ENCODE assay signal across 9 cellular contexts in genomic region chr12:48296586-48297396, GRCh38.
DNase-seq lines count a peak whose midpoint lies in the region; ATAC-seq and TF ChIP-seq lines count a peak whose summit lies in the region.
"Had no signal": no experiment of that assay in that cellular context is flagged by ENCODE, and none has a peak within 500 bp of the region (broad histone marks: within the 10 kb centered on the region; RNA-seq: fewer than 3 reads in every experiment).

No MANE protein-coding gene starts in this region.

- no peaks in the 10 kb centered on the region for H3K4me1 ChIP-seq in KMS-11 (ENCODE audit: low read depth, poor library complexity, severe bottlenecking)
- H3K4me1 ChIP-seq: SJSA1 had no signal

- ATAC-seq in memory B cell (ENCODE audit: low read depth) (peak; percentile 42), GM19351 (IDR thresholded peaks at IDR 0.05; ENCODE audit: unreplicated experiment) (no peak), GM19324 (IDR thresholded peaks at IDR 0.05; ENCODE audit: low FRiP score, unreplicated experiment) (no peak)

- no peak overlapping the region for H3K27ac Mint-ChIP-seq in memory B cell

- peaks cover 6% of the 10 kb centered on the region for H3K27me3 Mint-ChIP-seq in memory B cell

- no peaks in the 10 kb centered on the region for H4K20me1 ChIP-seq in KMS-11 (ENCODE audit: insufficient read depth)

- H3K4me3 ChIP-seq in GM06990 (replicated peaks; ENCODE audit: low read depth, low read length) (no peak overlapping the region), KMS-11 (IDR thresholded peaks at IDR 0.05; ENCODE audit: insufficient read depth, low read depth, low read length) (no peak overlapping the region), epithelial cell of esophagus (ENCODE audit: low read length) (peak overlapping the region; percentile 53)
- H3K4me3 ChIP-seq: SJSA1 had no signal

- no peaks in the 10 kb centered on the region for H3K27me3 ChIP-seq in GM06990 (replicated peaks; ENCODE audit: control insufficient read depth, insufficient read depth, low read length)
- no peaks in the 10 kb centered on the region for H3K27me3 ChIP-seq in KMS-11 (ENCODE audit: insufficient read depth, low read depth)
- H3K27me3 ChIP-seq: SJSA1 had no signal

- no peaks in the 10 kb centered on the region for H3K36me3 Mint-ChIP-seq in memory B cell

- H3K4me2 ChIP-seq in KMS-11: no peak overlapping the region

- no peaks in the 10 kb centered on the region for H3K36me3 ChIP-seq in GM06990 (ENCODE audit: control insufficient read depth, insufficient read depth, low read length)
- no peaks in the 10 kb centered on the region for H3K36me3 ChIP-seq in KMS-11 (ENCODE audit: insufficient read depth)
- H3K36me3 ChIP-seq: SJSA1 had no signal

- no peaks in the 10 kb centered on the region for H3K9me3 Mint-ChIP-seq in memory B cell

- peaks cover 5% of the 10 kb centered on the region for H3K4me1 Mint-ChIP-seq in memory B cell

- no peaks in the 10 kb centered on the region for H3K79me2 ChIP-seq in KMS-11 (ENCODE audit: insufficient read depth, low read depth)

- H3K9ac ChIP-seq in KMS-11: no peak overlapping the region

- no peak for TF ChIP-seq CTCF in GM06990 (IDR thresholded peaks at IDR 0.05; ENCODE audit: insufficient read depth, low read length, poor library complexity, severe bottlenecking)
- no peak for TF ChIP-seq CTCF in KMS-11 (conservative IDR thresholded peaks at IDR 0.05; ENCODE audit: low read depth, low read length)
- no peak for TF ChIP-seq CTCF in epithelial cell of esophagus (IDR thresholded peaks at IDR 0.05; ENCODE audit: insufficient read depth, low read depth, low read length, missing control alignments)

- DNase-seq in GM06990 (ENCODE audit: extremely low read depth, insufficient read length) (peak; percentile 13), activated T-cell treated with anti-CD3 and anti-CD28 coated beads for 1 hour (ENCODE audit: low read depth) (peak; percentile 23), epithelial cell of esophagus (ENCODE audit: low read depth) (peak; percentile 92), memory B cell (ENCODE audit: low spot score in 2 of 2) (no peak)
- DNase-seq in stimulated activated CD4-positive, alpha-beta T cell treated with anti-CD3 and anti-CD28 coated beads, Interleukin-4, amount 100 ng/mL, for 4 hours: peak; percentile 43 to 46

- no peak overlapping the region for H3K27ac ChIP-seq in KMS-11
- H3K27ac ChIP-seq: SJSA1 had no signal

- H2AFZ ChIP-seq in KMS-11 (ENCODE audit: low read depth): peak overlapping the region; percentile 9; the same call in 1 of the 2 replicates

- peak overlapping the region; percentile 73 for H3K4me3 Mint-ChIP-seq in memory B cell

Comparison
In these comparisons a context has a peak if more than half of its experiments do, and no peak if none do; other contexts are left out.
1. DNase-seq: peak in GM06990 (single experiment), activated T-cell treated with anti-CD3 and anti-CD28 coated beads for 1 hour (single experiment), epithelial cell of esophagus (single experiment) and stimulated activated CD4-positive, alpha-beta T cell treated with anti-CD3 and anti-CD28 coated beads, Interleukin-4, amount 100 ng/mL, for 4 hours (2 of 2); none in memory B cell (0 of 2).